8 cellular contexts compared by ENCODE assay signal in genomic region chr5:113489299-113489698, GRCh38. TPM values are rescaled to one million over a fixed set of nuclear protein-coding genes. Genes with fewer than 3 reads are reported as not detected.
A peak's percentile ranks its signal among the peaks of the same experiment; 100 is the strongest.
DNase-seq lines count a peak whose midpoint lies in the region; ATAC-seq and TF ChIP-seq lines count a peak whose summit lies in the region.

No MANE protein-coding gene starts in this region.

- peak; percentile 13 for DNase-seq in activated CD4-positive, alpha-beta T cell treated with anti-CD3 and anti-CD28 coated beads for 36 hours
- no peak for DNase-seq in activated CD4-positive, alpha-beta T cell treated with anti-CD3 and anti-CD28 coated beads, Interleukin-2, amount 50 U/mL, for 4 hours
- no peak for DNase-seq in T-cell
- DNase-seq in fibroblast of the aortic adventitia (ENCODE audit: low read depth): peak; percentile 98
- no peak for DNase-seq in activated effector memory CD4-positive, alpha-beta T cell treated with Interleukin-2 at 50 U/mL for 16 hours
- no peak for DNase-seq in NCI-H146 (lab: John Stamatoyannopoulos, UW)

- H3K4me3 Mint-ChIP-seq in activated CD4-positive, alpha-beta T cell treated with anti-CD3 and anti-CD28 coated beads for 36 hours: no peak overlapping the region
- H3K4me3 Mint-ChIP-seq in T-cell: peak overlapping the region in 2 of 3 donors; percentile 68 to 82
- no peak overlapping the region for H3K4me3 Mint-ChIP-seq in stimulated activated memory B cell treated with anti-CD40 and anti-IgM and Interleukin-4, amounts not matched to agents 10 μg/mL and 1 μg/mL and 100 μg/mL, for 72 hours

- peaks cover 5% of the 10 kb centered on the region for H3K36me3 Mint-ChIP-seq in activated CD4-positive, alpha-beta T cell treated with anti-CD3 and anti-CD28 coated beads for 36 hours (ENCODE audit: low read depth)
- H3K36me3 Mint-ChIP-seq in T-cell: peaks cover 11% of the 10 kb centered on the region
- peaks cover 14% of the 10 kb centered on the region for H3K36me3 Mint-ChIP-seq in stimulated activated memory B cell treated with anti-CD40 and anti-IgM and Interleukin-4, amounts not matched to agents 10 μg/mL and 1 μg/mL and 100 μg/mL, for 72 hours

- H3K4me3 ChIP-seq in fibroblast of the aortic adventitia (ENCODE audit: low read depth, low read length): no peak overlapping the region

- intact Hi-C loops in activated CD4-positive, alpha-beta T cell treated with anti-CD3 and anti-CD28 coated beads for 36 hours (cut with DNase I, micrococcal nuclease): loop anchor here (2.0 to 10.0 kb wide), 2 partner anchors 24 to 114 kb away; partner anchors contain the start of gene YTHDC2 (in 1 of the 2)

- CTCF ChIA-PET in activated CD4-positive, alpha-beta T cell treated with anti-CD3 and anti-CD28 coated beads for 36 hours (lab: Charles Lee): interaction anchor here (0.8 kb wide), 1 partner anchor 11 kb away, joined by 3 read pairs; no protein-coding TSS in a partner anchor
- CTCF ChIA-PET in T-cell (lab: Charles Lee): no interaction called here

- no peak overlapping the region for H3K27ac Mint-ChIP-seq in activated CD4-positive, alpha-beta T cell treated with anti-CD3 and anti-CD28 coated beads for 36 hours
- H3K27ac Mint-ChIP-seq in T-cell: no peak overlapping the region
- H3K27ac Mint-ChIP-seq in stimulated activated memory B cell treated with anti-CD40 and anti-IgM and Interleukin-4, amounts not matched to agents 10 μg/mL and 1 μg/mL and 100 μg/mL, for 72 hours: no peak overlapping the region

- ATAC-seq in activated CD4-positive, alpha-beta T cell treated with anti-CD3 and anti-CD28 coated beads for 36 hours: peak; percentile 71
- ATAC-seq in HG03139 (IDR thresholded peaks at IDR 0.05; ENCODE audit: unreplicated experiment): peak; percentile 63
- ATAC-seq in T-cell (replicated peaks in 1 of 4): peak in 3 of 4 experiments; percentile 28 to 46 (median 39)
- peak; percentile 54 for ATAC-seq in stimulated activated memory B cell treated with anti-CD40 and anti-IgM and Interleukin-4, amounts not matched to agents 10 μg/mL and 1 μg/mL and 100 μg/mL, for 72 hours

- peaks cover 63% of the 10 kb centered on the region for H3K27me3 Mint-ChIP-seq in activated CD4-positive, alpha-beta T cell treated with anti-CD3 and anti-CD28 coated beads for 36 hours
- H3K27me3 Mint-ChIP-seq in T-cell: peaks cover 64 to 70% of the 10 kb centered on the region in 2 donors
- peaks cover 76% of the 10 kb centered on the region for H3K27me3 Mint-ChIP-seq in stimulated activated memory B cell treated with anti-CD40 and anti-IgM and Interleukin-4, amounts not matched to agents 10 μg/mL and 1 μg/mL and 100 μg/mL, for 72 hours

- no peak for TF ChIP-seq CTCF in fibroblast of the aortic adventitia (IDR thresholded peaks at IDR 0.05; ENCODE audit: insufficient read depth, low read length)

- peaks cover 20% of the 10 kb centered on the region for H3K4me1 Mint-ChIP-seq in activated CD4-positive, alpha-beta T cell treated with anti-CD3 and anti-CD28 coated beads for 36 hours
- H3K4me1 Mint-ChIP-seq in T-cell: peaks cover 10 to 25% (median 20%) of the 10 kb centered on the region in 3 donors
- H3K4me1 Mint-ChIP-seq in stimulated activated memory B cell treated with anti-CD40 and anti-IgM and Interleukin-4, amounts not matched to agents 10 μg/mL and 1 μg/mL and 100 μg/mL, for 72 hours: peaks cover 14% of the 10 kb centered on the region

- POLR2A ChIA-PET in activated CD4-positive, alpha-beta T cell treated with anti-CD3 and anti-CD28 coated beads for 36 hours (lab: Charles Lee): no interaction called here
- POLR2A ChIA-PET in T-cell (lab: Charles Lee): no interaction called here

- H3K9me3 Mint-ChIP-seq in activated CD4-positive, alpha-beta T cell treated with anti-CD3 and anti-CD28 coated beads for 36 hours (ENCODE audit: low read depth): peaks cover 16% of the 10 kb centered on the region
- peaks cover 7 to 20% (median 9%) of the 10 kb centered on the region in 3 donors for H3K9me3 Mint-ChIP-seq in T-cell
- peaks cover 18% of the 10 kb centered on the region for H3K9me3 Mint-ChIP-seq in stimulated activated memory B cell treated with anti-CD40 and anti-IgM and Interleukin-4, amounts not matched to agents 10 μg/mL and 1 μg/mL and 100 μg/mL, for 72 hours

RNA-seq across cellular contexts. Expression of gene MCC, which starts 1.0 kb away (rescaled TPM):
- total RNA-seq in activated CD4-positive, alpha-beta T cell treated with anti-CD3 and anti-CD28 coated beads for 36 hours: 1 to 10 TPM; 1.9 to 2.4 TPM
- total RNA-seq in T-cell (1 to 10 TPM; 2.6 to 8.3 (median 6.3) TPM), fibroblast of the aortic adventitia (ENCODE audit: low replicate concordance) (58.6 and 62.4 TPM in 2 replicates)

RNA-seq across cellular contexts. Expression of gene YTHDC2, which starts 24.2 kb away (rescaled TPM):
- 10 to 100 TPM; 19.0 to 28.7 TPM for total RNA-seq in activated CD4-positive, alpha-beta T cell treated with anti-CD3 and anti-CD28 coated beads for 36 hours
- 10 to 100 TPM; 31.5 to 52.0 (median 38.2) TPM for total RNA-seq in T-cell
- total RNA-seq in fibroblast of the aortic adventitia (ENCODE audit: low replicate concordance): 24.0 and 28.1 TPM in 2 replicates

RNA-seq across cellular contexts. Expression of gene TSSK1B, which starts 54.5 kb away (rescaled TPM):
- not detected for total RNA-seq in activated CD4-positive, alpha-beta T cell treated with anti-CD3 and anti-CD28 coated beads for 36 hours
- not detected for total RNA-seq in T-cell
- total RNA-seq in fibroblast of the aortic adventitia (ENCODE audit: low replicate concordance): 1.4 TPM in 1 of 2 replicates, not detected in the other

Comparison
In these comparisons a context has a peak if more than half of its experiments do, and no peak if none do; other contexts are left out.
1. DNase-seq: peak in activated CD4-positive, alpha-beta T cell treated with anti-CD3 and anti-CD28 coated beads for 36 hours (single experiment) and fibroblast of the aortic adventitia (single experiment); none in activated CD4-positive, alpha-beta T cell treated with anti-CD3 and anti-CD28 coated beads, Interleukin-2, amount 50 U/mL, for 4 hours (0 of 2), T-cell (0 of 34), activated effector memory CD4-positive, alpha-beta T cell treated with Interleukin-2 at 50 U/mL for 16 hours (single experiment) and NCI-H146 (single experiment).
2. H3K4me3 Mint-ChIP-seq: peak in T-cell (2 of 3); none in activated CD4-positive, alpha-beta T cell treated with anti-CD3 and anti-CD28 coated beads for 36 hours (single experiment) and stimulated activated memory B cell treated with anti-CD40 and anti-IgM and Interleukin-4, amounts not matched to agents 10 μg/mL and 1 μg/mL and 100 μg/mL, for 72 hours (single experiment).
3. Peak in every context shown above with its lines, with median percentiles within 50 percentile points of each other: ATAC-seq.